ENCODE assay signal across 1 cellular context in the genomic region with DNA sequence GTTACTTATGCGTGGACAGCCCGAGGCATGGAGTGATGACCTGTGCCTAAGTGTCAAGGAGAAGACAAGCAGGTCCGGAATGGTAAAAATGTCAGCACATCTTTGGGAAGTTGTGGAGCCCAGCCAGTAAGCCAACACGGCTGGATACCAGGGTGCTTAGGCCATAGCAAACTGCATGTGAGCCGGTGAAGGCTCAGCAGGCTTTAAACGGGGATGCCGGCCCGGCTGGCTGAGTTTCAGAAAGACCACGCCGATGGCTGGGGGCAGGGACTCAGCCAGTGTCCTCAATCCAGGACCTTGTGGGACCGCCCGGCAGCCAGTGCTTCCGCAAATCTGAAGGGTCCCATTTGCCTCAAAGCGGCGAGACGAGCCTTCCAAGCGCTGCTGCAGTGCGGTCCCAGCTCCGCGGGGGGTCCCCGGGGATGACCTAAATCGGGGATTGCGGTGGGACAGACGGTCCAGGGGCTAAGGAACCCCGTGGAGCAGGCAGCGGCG.
TF ChIP-seq lines count a peak whose summit lies in the region.

No MANE protein-coding gene starts in this region.

TF ChIP-seq in IMR-90, 13 proteins besides CTCF, POLR2A, EP300 and RAD21 (continued from another document):
- no peak for TF ChIP-seq RCOR1 (IDR thresholded peaks at IDR 0.05; ENCODE audit: insufficient replicate concordance, low read length)
TF ChIP-seq in IMR-90: peak in this region for 0.
